ENCODE assay signal across 11 cellular contexts in genomic region chr10:90947025-90947960, GRCh38. TPM values are rescaled to one million over a fixed set of nuclear protein-coding genes. Genes with fewer than 3 reads are reported as not detected.
DNase-seq lines count a peak whose midpoint lies in the region; ATAC-seq and TF ChIP-seq lines count a peak whose summit lies in the region.
"Had no signal": no experiment of that assay in that cellular context is flagged by ENCODE, and none has a peak within 500 bp of the region (broad histone marks: within the 10 kb centered on the region; RNA-seq: fewer than 3 reads in every experiment).

No MANE protein-coding gene starts in this region.

- no peaks in the 10 kb centered on the region for H3K27me3 ChIP-seq in uterus
- H3K27me3 ChIP-seq: ascending aorta had no signal

- intact Hi-C loops in uterus (cut with DNase I; ENCODE audit: low total_unique reads), result no loop called here

- TF ChIP-seq CTCF in GM12865 (IDR thresholded peaks at IDR 0.05; ENCODE audit: insufficient read depth, low read depth, low read length, missing control alignments) (no peak), fibroblast of pulmonary artery (IDR thresholded peaks at IDR 0.05; ENCODE audit: low read length, missing control alignments) (no peak), uterus (IDR thresholded peaks at IDR 0.05) (no peak)

- peak overlapping the region; percentile 100 for H3K27ac ChIP-seq in KOPT-K1 (ENCODE audit: low read depth, low read length, poor library complexity, severe bottlenecking)
- H3K27ac ChIP-seq in uterus, result no peak overlapping the region
- H3K27ac ChIP-seq: ascending aorta had no signal

- H3K9me3 ChIP-seq in KOPT-K1 (ENCODE audit: insufficient read depth, low read length, poor library complexity, severe bottlenecking) (peaks cover 26% of the 10 kb centered on the region), uterus (no peaks in the 10 kb centered on the region)

- H3K4me3 ChIP-seq in GM12865 (ENCODE audit: low read depth, low read length) (no peak overlapping the region), fibroblast of pulmonary artery (replicated peaks; ENCODE audit: low read depth, low read length) (no peak overlapping the region), uterus (no peak overlapping the region)
- H3K4me3 ChIP-seq: ascending aorta had no signal

- DNase-seq in GM12865 (ENCODE audit: low read depth) (peak; percentile 53), fibroblast of pulmonary artery (ENCODE audit: low read depth) (peak; percentile 55), NCI-H2107 (lab: John Stamatoyannopoulos, UW) (no peak), NCI-H524 (lab: John Stamatoyannopoulos, UW) (no peak), uterus (no peak), DMS 273 treated with DMSO at 0.1 percent for 48 hours (lab: John Stamatoyannopoulos, UW) (no peak)
- DNase-seq: NCI-H526 treated with DMSO at 0.1 percent for 48 hours, nucleus accumbens had no signal

- no peaks in the 10 kb centered on the region for H3K4me1 ChIP-seq in uterus
- H3K4me1 ChIP-seq: ascending aorta had no signal

- no peak for TF ChIP-seq POLR2A in uterus (IDR thresholded peaks at IDR 0.05)

- peaks cover 15% of the 10 kb centered on the region for H3K36me3 ChIP-seq in KOPT-K1 (ENCODE audit: insufficient read depth, low read length)
- no peaks in the 10 kb centered on the region for H3K36me3 ChIP-seq in uterus
- H3K36me3 ChIP-seq: ascending aorta had no signal

- peak; percentile 89 for ATAC-seq in GM21423 (IDR thresholded peaks at IDR 0.05; ENCODE audit: unreplicated experiment)

RNA-seq across cellular contexts. Expression of gene ANKRD1, which starts 26.4 kb away (rescaled TPM):
- total RNA-seq in uterus, result under 1 TPM in 2 of 4 donors, not detected in 2; 0.35 to 0.64 TPM

Comparison
In these comparisons a context has a peak if more than half of its experiments do, and no peak if none do; other contexts are left out.
1. DNase-seq: peak in GM12865 (single experiment) and fibroblast of pulmonary artery (single experiment); none in NCI-H2107 (single experiment), NCI-H524 (0 of 2), uterus (0 of 2) and DMS 273 treated with DMSO at 0.1 percent for 48 hours (single experiment).